Comparison of ENCODE assay signal across 13 cellular contexts in genomic region chr13:53007872-53008271, GRCh38. TPM values are rescaled to one million over a fixed set of nuclear protein-coding genes. Genes with fewer than 3 reads are reported as not detected.
"Had no signal": no experiment of that assay in that cellular context is flagged by ENCODE, and none has a peak within 500 bp of the region (broad histone marks: within the 10 kb centered on the region; RNA-seq: fewer than 3 reads in every experiment).

No MANE protein-coding gene starts in this region.

- H3K9me3 Mint-ChIP-seq: activated naive CD4-positive, alpha-beta T cell treated with anti-CD3 and anti-CD28 coated beads, Interleukin-2, amount 50 U/mL, for 24 hours; activated T-helper 2 cell treated with anti-CD3 and anti-CD28 coated beads, Interferon-gamma antibody, Interleukin-2, Interleukin-4, amounts not matched to agents 10 μg/mL and 5 μg/mL and 100 μg/mL, durations not matched to agents 14 hours and 24 hours and 36 hours; endodermal cell; natural killer cell; stimulated activated naive CD8-positive, alpha-beta T cell treated with anti-CD3 and anti-CD28 coated beads, Interleukin-15, Interleukin-2, amounts not matched to agents 100 ng/mL and 50 ng/mL, for 24 hours had no signal

- H3K4me1 Mint-ChIP-seq: activated naive CD4-positive, alpha-beta T cell treated with anti-CD3 and anti-CD28 coated beads, Interleukin-2, amount 50 U/mL, for 24 hours had no signal

- H3K4me3 Mint-ChIP-seq: activated naive CD4-positive, alpha-beta T cell treated with anti-CD3 and anti-CD28 coated beads, Interleukin-2, amount 50 U/mL, for 24 hours; brain; endodermal cell; natural killer cell; stimulated activated naive CD8-positive, alpha-beta T cell treated with anti-CD3 and anti-CD28 coated beads, Interleukin-15, Interleukin-2, amounts not matched to agents 100 ng/mL and 50 ng/mL, for 24 hours had no signal

- H3K36me3 Mint-ChIP-seq: activated naive CD4-positive, alpha-beta T cell treated with anti-CD3 and anti-CD28 coated beads, Interleukin-2, amount 50 U/mL, for 24 hours; brain; natural killer cell had no signal

- H3K27ac Mint-ChIP-seq: activated naive CD4-positive, alpha-beta T cell treated with anti-CD3 and anti-CD28 coated beads, Interleukin-2, amount 50 U/mL, for 24 hours; activated T-helper 2 cell treated with anti-CD3 and anti-CD28 coated beads, Interferon-gamma antibody, Interleukin-2, Interleukin-4, amounts not matched to agents 10 μg/mL and 5 μg/mL and 100 μg/mL, durations not matched to agents 14 hours and 24 hours and 36 hours; brain; endodermal cell; natural killer cell; stimulated activated naive CD8-positive, alpha-beta T cell treated with anti-CD3 and anti-CD28 coated beads, Interleukin-15, Interleukin-2, amounts not matched to agents 100 ng/mL and 50 ng/mL, for 24 hours had no signal

- ATAC-seq: activated CD4-positive, CD25-positive, alpha-beta regulatory T cell treated with anti-CD3 and anti-CD28 coated beads, Interleukin-2, amount 50 U/mL, for 24 hours; natural killer cell had no signal

- DNase-seq: endodermal cell; erythroblast; kidney glomerular epithelial cell; natural killer cell; stimulated activated CD4-positive, alpha-beta T cell treated with anti-CD3 and anti-CD28 coated beads, Interleukin-4, amount 100 ng/mL, for 24 hours; T-helper 2 cell had no signal

RNA-seq across cellular contexts. Expression of gene OLFM4, which starts 20.7 kb away (rescaled TPM):
- total RNA-seq: activated T-helper 2 cell treated with anti-CD3 and anti-CD28 coated beads, Interferon-gamma antibody, Interleukin-2, Interleukin-4, amounts not matched to agents 10 μg/mL and 5 μg/mL and 100 μg/mL, durations not matched to agents 14 hours and 24 hours and 36 hours; endodermal cell; lung microvascular endothelial cell; natural killer cell; osteocyte had no signal
